Comparison of ENCODE assay signal across 34 cellular contexts in genomic region chr1:30914931-30915330, GRCh38. TPM values are rescaled to one million over a fixed set of nuclear protein-coding genes. Genes with fewer than 3 reads are reported as not detected.
"Had no signal": no experiment of that assay in that cellular context is flagged by ENCODE, and none has a peak within 500 bp of the region (broad histone marks: within the 10 kb centered on the region; RNA-seq: fewer than 3 reads in every experiment).

No MANE protein-coding gene starts in this region.

- H3K4me3 Mint-ChIP-seq: activated T-helper 1 cell treated with anti-CD3 and anti-CD28 coated beads, Interleukin-12 subunit alpha, Interleukin-12 subunit beta, Interleukin-2, Interleukin-4 antibody, amounts not matched to agents 30 ng/mL and 10 ng/mL and 1 ng/mL, durations not matched to agents 14 hours and 24 hours and 36 hours; brain; immature natural killer cell; natural killer cell treated with Interleukin-12 subunit alpha and Interleukin-12 subunit beta and Interleukin-15 and Interleukin-18, amount 100 ng/mL, for 72 hours; stimulated activated naive B cell treated with anti-CD40 and anti-IgM and Interleukin-4, amounts not matched to agents 10 μg/mL and 1 μg/mL and 100 μg/mL, for 72 hours; T-helper 1 cell treated with Interleukin-12 subunit alpha and Interleukin-12 subunit beta and Interleukin-4 antibody, amounts not matched to agents 30 μg/mL and 1 μg/mL, for 36 hours had no signal

- H3K36me3 Mint-ChIP-seq: brain; immature natural killer cell; natural killer cell treated with Interleukin-12 subunit alpha and Interleukin-12 subunit beta and Interleukin-15 and Interleukin-18, amount 100 ng/mL, for 72 hours; stimulated activated naive B cell treated with anti-CD40 and anti-IgM and Interleukin-4, amounts not matched to agents 10 μg/mL and 1 μg/mL and 100 μg/mL, for 72 hours had no signal

- H3K27me3 ChIP-seq: ascending aorta, cardiac muscle cell, esophagus muscularis mucosa, foreskin keratinocyte, heart left ventricle, pancreas, stomach, thyroid gland had no signal

- DNase-seq: activated CD4-positive, alpha-beta T cell treated with anti-CD3 and anti-CD28 coated beads for 4 hours; activated CD4-positive, alpha-beta T cell treated with anti-CD3 and anti-CD28 coated beads, Interleukin-2, amount 50 U/mL, for 48 hours; activated CD8-positive, alpha-beta memory T cell treated with anti-CD3 and anti-CD28 coated beads, Interleukin-2, amount 50 U/mL, for 4 hours; activated effector memory CD4-positive, alpha-beta T cell treated with anti-CD3 and anti-CD28 coated beads, Interleukin-2, amount 50 U/mL, for 16 hours; activated naive CD4-positive, alpha-beta T cell treated with anti-CD3 and anti-CD28 coated beads, Interleukin-2, amount 50 U/mL, for 16 hours; activated T-cell treated with anti-CD3 and anti-CD28 coated beads, Interleukin-2, amount 50 U/mL, for 1 hour; cortex of kidney; foreskin keratinocyte; hypothalamus; immature natural killer cell; kidney glomerular epithelial cell; mucosa of descending colon; psoas muscle; stimulated activated CD4-positive, alpha-beta T cell treated with anti-CD3 and anti-CD28 coated beads, Interleukin-15, amount 100 ng/mL, for 24 hours; stimulated activated CD4-positive, alpha-beta T cell treated with anti-CD3 and anti-CD28 coated beads, Interleukin-2, amount 100 ng/mL, for 24 hours; stimulated activated naive B cell treated with anti-CD40 and anti-IgM and Interleukin-4, amounts not matched to agents 10 μg/mL and 1 μg/mL and 100 μg/mL, for 72 hours; stomach; SW 1271; T-helper 9 cell; thyroid gland had no signal

- H3K4me2 ChIP-seq: smooth muscle cell had no signal

- H3K4me3 ChIP-seq: ascending aorta, cardiac muscle cell, esophagus muscularis mucosa, heart left ventricle, lung, mucosa of descending colon, pancreas, psoas muscle, smooth muscle cell, stomach, thyroid gland had no signal

- H3K36me3 ChIP-seq: ascending aorta, cardiac muscle cell, esophagus muscularis mucosa, heart left ventricle, neutrophil, pancreas, stomach, thyroid gland had no signal

- H3K9me3 Mint-ChIP-seq: activated T-helper 1 cell treated with anti-CD3 and anti-CD28 coated beads, Interleukin-12 subunit alpha, Interleukin-12 subunit beta, Interleukin-2, Interleukin-4 antibody, amounts not matched to agents 30 ng/mL and 10 ng/mL and 1 ng/mL, durations not matched to agents 14 hours and 24 hours and 36 hours; immature natural killer cell; natural killer cell treated with Interleukin-12 subunit alpha and Interleukin-12 subunit beta and Interleukin-15 and Interleukin-18, amount 100 ng/mL, for 72 hours; stimulated activated naive B cell treated with anti-CD40 and anti-IgM and Interleukin-4, amounts not matched to agents 10 μg/mL and 1 μg/mL and 100 μg/mL, for 72 hours; T-helper 1 cell treated with Interleukin-12 subunit alpha and Interleukin-12 subunit beta and Interleukin-4 antibody, amounts not matched to agents 30 μg/mL and 1 μg/mL, for 36 hours had no signal

- H3K4me1 ChIP-seq: ascending aorta, pancreas, psoas muscle had no signal

- H3K27ac ChIP-seq: ascending aorta, cardiac muscle cell, esophagus muscularis mucosa, foreskin keratinocyte, neutrophil, pancreas, psoas muscle, stomach, thyroid gland, VCaP had no signal

- H3K27ac Mint-ChIP-seq: activated T-helper 1 cell treated with anti-CD3 and anti-CD28 coated beads, Interleukin-12 subunit alpha, Interleukin-12 subunit beta, Interleukin-2, Interleukin-4 antibody, amounts not matched to agents 30 ng/mL and 10 ng/mL and 1 ng/mL, durations not matched to agents 14 hours and 24 hours and 36 hours; brain; immature natural killer cell; natural killer cell treated with Interleukin-12 subunit alpha and Interleukin-12 subunit beta and Interleukin-15 and Interleukin-18, amount 100 ng/mL, for 72 hours; stimulated activated naive B cell treated with anti-CD40 and anti-IgM and Interleukin-4, amounts not matched to agents 10 μg/mL and 1 μg/mL and 100 μg/mL, for 72 hours; T-helper 1 cell treated with Interleukin-12 subunit alpha and Interleukin-12 subunit beta and Interleukin-4 antibody, amounts not matched to agents 30 μg/mL and 1 μg/mL, for 36 hours had no signal

- H3K9me3 ChIP-seq: ascending aorta, esophagus muscularis mucosa, heart left ventricle, mucosa of descending colon, neutrophil, pancreas, psoas muscle, stomach, thyroid gland had no signal

- ATAC-seq: foreskin keratinocyte; heart left ventricle; left lobe of liver; mucosa of descending colon; pancreas; psoas muscle; stimulated activated naive B cell treated with anti-CD40 and anti-IgM and Interleukin-4, amounts not matched to agents 10 μg/mL and 1 μg/mL and 100 μg/mL, for 72 hours had no signal

RNA-seq across cellular contexts. Expression of gene SDC3, which starts 6.4 kb away (rescaled TPM):
- polyA plus RNA-seq: immature natural killer cell had no signal
